Comparison of ENCODE assay signal across 16 cellular contexts in genomic region chr13:30982506-30982905, GRCh38. TPM values are rescaled to one million over a fixed set of nuclear protein-coding genes. Genes with fewer than 3 reads are reported as not detected.
DNase-seq lines count a peak whose midpoint lies in the region; TF ChIP-seq lines count a peak whose summit lies in the region.
"Had no signal": no experiment of that assay in that cellular context is flagged by ENCODE, and none has a peak within 500 bp of the region (broad histone marks: within the 10 kb centered on the region; RNA-seq: fewer than 3 reads in every experiment).

No MANE protein-coding gene starts in this region.

- peaks cover 23% of the 10 kb centered on the region for H3K4me1 ChIP-seq in OCI-LY3 (ENCODE audit: low read length)

- H3K36me3 Mint-ChIP-seq in activated naive CD4-positive, alpha-beta T cell treated with anti-CD3 and anti-CD28 coated beads, Interleukin-2, amount 10 ng/mL, durations not matched to agents 7 days and 5 days: no peaks in the 10 kb centered on the region
- H3K36me3 Mint-ChIP-seq: CD14-positive monocyte; CD8-positive, alpha-beta memory T cell had no signal

- peaks cover 42% of the 10 kb centered on the region for H3K27me3 ChIP-seq in OCI-LY3 (ENCODE audit: low read depth, low read length)

- H2AFZ ChIP-seq in OCI-LY3 (ENCODE audit: low read depth, low read length): no peak overlapping the region

- no peak for TF ChIP-seq CTCF in OCI-LY3 (IDR thresholded peaks at IDR 0.05; ENCODE audit: low read depth, low read length)
- no peak for TF ChIP-seq CTCF in fibroblast of mammary gland (conservative IDR thresholded peaks at IDR 0.05; ENCODE audit: control insufficient read depth, insufficient read depth, low read depth, low read length)

- no peak overlapping the region for H3K27ac Mint-ChIP-seq in activated naive CD4-positive, alpha-beta T cell treated with anti-CD3 and anti-CD28 coated beads, Interleukin-2, amount 10 ng/mL, durations not matched to agents 7 days and 5 days
- H3K27ac Mint-ChIP-seq: CD14-positive monocyte had no signal

- DNase-seq in fibroblast of mammary gland (ENCODE audit: low read depth) (peak; percentile 23), renal cortical epithelial cell (ENCODE audit: low read depth) (peak; percentile 62), NCI-H2107 treated with DMSO at 0.1 percent for 48 hours (lab: John Stamatoyannopoulos, UW; ENCODE audit: unreplicated experiment) (no peak), NCI-H146 treated with DMSO at 0.1 percent for 48 hours (lab: John Stamatoyannopoulos, UW; ENCODE audit: unreplicated experiment) (no peak)
- no peak for DNase-seq in activated naive CD4-positive, alpha-beta T cell treated with anti-CD3 and anti-CD28 coated beads, Interleukin-2, amount 10 ng/mL, durations not matched to agents 7 days and 5 days
- DNase-seq: Caco-2; CD8-positive, alpha-beta memory T cell; DND-41; GDM1; GOT3; H9; IMR-90 had no signal

- no peak overlapping the region for H3K9ac ChIP-seq in OCI-LY3 (ENCODE audit: low read length)

- CTCF ChIA-PET in activated naive CD4-positive, alpha-beta T cell treated with anti-CD3 and anti-CD28 coated beads, Interleukin-2, amount 10 ng/mL, durations not matched to agents 7 days and 5 days (lab: Charles Lee): no interaction called here

- no peaks in the 10 kb centered on the region for H3K4me1 Mint-ChIP-seq in activated naive CD4-positive, alpha-beta T cell treated with anti-CD3 and anti-CD28 coated beads, Interleukin-2, amount 10 ng/mL, durations not matched to agents 7 days and 5 days
- H3K4me1 Mint-ChIP-seq: CD14-positive monocyte; CD8-positive, alpha-beta memory T cell had no signal

- H3K27me3 Mint-ChIP-seq in activated naive CD4-positive, alpha-beta T cell treated with anti-CD3 and anti-CD28 coated beads, Interleukin-2, amount 10 ng/mL, durations not matched to agents 7 days and 5 days: peaks cover 26% of the 10 kb centered on the region

- H3K4me3 ChIP-seq in OCI-LY3 (ENCODE audit: low read length): no peak overlapping the region
- H3K4me3 ChIP-seq in fibroblast of mammary gland (ENCODE audit: control insufficient read depth, low read depth, low read length): no peak overlapping the region
- H3K4me3 ChIP-seq: A549 had no signal

- H3K27ac ChIP-seq in OCI-LY3 (ENCODE audit: low read length): no peak overlapping the region
- H3K27ac ChIP-seq: A549 had no signal

- no peaks in the 10 kb centered on the region for H4K20me1 ChIP-seq in OCI-LY3 (ENCODE audit: insufficient read depth, low read length)

- peak overlapping the region; percentile 47 for H3K4me2 ChIP-seq in OCI-LY3 (ENCODE audit: low read length)
- H3K4me2 ChIP-seq: A549 had no signal

- no peaks in the 10 kb centered on the region for H3K79me2 ChIP-seq in OCI-LY3 (ENCODE audit: low read length)

- no peaks in the 10 kb centered on the region for H3K9me3 ChIP-seq in OCI-LY3 (ENCODE audit: insufficient read depth, low read length)
- H3K9me3 ChIP-seq: A549, Caco-2 had no signal

- no peaks in the 10 kb centered on the region for H3K36me3 ChIP-seq in OCI-LY3 (replicated peaks; ENCODE audit: low read depth, low read length)

- no peak overlapping the region for H3K4me3 Mint-ChIP-seq in activated naive CD4-positive, alpha-beta T cell treated with anti-CD3 and anti-CD28 coated beads, Interleukin-2, amount 10 ng/mL, durations not matched to agents 7 days and 5 days
- H3K4me3 Mint-ChIP-seq: CD14-positive monocyte; CD8-positive, alpha-beta memory T cell; H9 had no signal

- no peaks in the 10 kb centered on the region for H3K9me3 Mint-ChIP-seq in activated naive CD4-positive, alpha-beta T cell treated with anti-CD3 and anti-CD28 coated beads, Interleukin-2, amount 10 ng/mL, durations not matched to agents 7 days and 5 days
- H3K9me3 Mint-ChIP-seq: CD8-positive, alpha-beta memory T cell; H9 had no signal

RNA-seq across cellular contexts. Expression of gene TEX26, which starts 50.0 kb away (rescaled TPM):
- total RNA-seq in renal cortical epithelial cell: not detected in 2 replicates
- total RNA-seq: Caco-2; CD8-positive, alpha-beta memory T cell; H9; HT-29; IMR-90 had no signal

Comparison
In these comparisons a context has a peak if more than half of its experiments do, and no peak if none do; other contexts are left out.
1. DNase-seq: peak in fibroblast of mammary gland (single experiment) and renal cortical epithelial cell (single experiment); none in NCI-H2107 treated with DMSO at 0.1 percent for 48 hours (single experiment), NCI-H146 treated with DMSO at 0.1 percent for 48 hours (single experiment) and activated naive CD4-positive, alpha-beta T cell treated with anti-CD3 and anti-CD28 coated beads, Interleukin-2, amount 10 ng/mL, durations not matched to agents 7 days and 5 days (single experiment).